ENCODE assay signal across 37 cellular contexts in the genomic region with DNA sequence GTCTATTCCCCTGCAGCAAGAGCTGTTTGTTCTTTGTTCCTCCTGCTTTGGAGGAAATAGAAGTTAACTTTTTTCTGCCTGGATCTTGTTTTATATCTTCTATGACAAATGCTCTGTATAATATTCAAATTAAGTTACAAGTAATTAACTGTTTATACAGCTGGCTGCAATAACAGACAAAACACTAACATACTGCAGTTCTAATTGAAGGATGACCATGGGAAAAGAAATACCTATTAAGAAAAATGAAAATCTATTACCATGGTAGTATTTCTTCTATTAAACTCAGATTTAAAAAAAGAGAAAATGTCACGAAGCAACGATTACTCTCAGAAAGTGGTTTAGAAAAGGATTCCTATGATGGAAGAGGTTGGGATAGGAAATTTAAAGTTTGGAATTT.
"Had no signal": no experiment of that assay in that cellular context is flagged by ENCODE, and none has a peak within 500 bp of the region (broad histone marks: within the 10 kb centered on the region; RNA-seq: fewer than 3 reads in every experiment).

No MANE protein-coding gene starts in this region.

- H3K9me3 Mint-ChIP-seq: activated CD4-positive, alpha-beta memory T cell treated with anti-CD3 and anti-CD28 coated beads, Interleukin-2, amount 10 ng/mL, durations not matched to agents 7 days and 5 days; activated naive CD4-positive, alpha-beta T cell treated with anti-CD3 and anti-CD28 coated beads, Interleukin-2, amount 10 ng/mL, durations not matched to agents 7 days and 5 days; activated naive CD4-positive, alpha-beta T cell treated with anti-CD3 and anti-CD28 coated beads, Interleukin-2, amount 50 U/mL, for 24 hours; activated naive CD8-positive, alpha-beta T cell treated with anti-CD3 and anti-CD28 coated beads, Interleukin-2, amount 50 U/mL, for 24 hours; activated T-cell treated with anti-CD3 and anti-CD28 coated beads, Interleukin-2, amount 50 U/mL, for 24 hours; activated T-helper 2 cell treated with anti-CD3 and anti-CD28 coated beads, Interferon-gamma antibody, Interleukin-2, Interleukin-4, amounts not matched to agents 10 μg/mL and 5 μg/mL and 100 μg/mL, durations not matched to agents 14 hours and 24 hours and 36 hours; brain; central memory CD8-positive, alpha-beta T cell; T-helper 1 cell treated with Interleukin-12 subunit alpha and Interleukin-12 subunit beta and Interleukin-4 antibody, amounts not matched to agents 30 μg/mL and 1 μg/mL, for 36 hours; T-helper 2 cell treated with Interferon-gamma antibody and Interleukin-4, amounts not matched to agents 5 μg/mL and 100 μg/mL, for 36 hours; WTC11 had no signal

- H3K27ac ChIP-seq: ascending aorta, cardiac muscle cell, WERI-Rb-1 had no signal

- H3K27me3 ChIP-seq: ascending aorta, cardiac muscle cell had no signal

- H3K4me3 ChIP-seq: ascending aorta, cardiac muscle cell had no signal

- ATAC-seq: activated CD4-positive, alpha-beta T cell treated with anti-CD3 and anti-CD28 coated beads for 36 hours; activated CD4-positive, CD25-positive, alpha-beta regulatory T cell treated with anti-CD3 and anti-CD28 coated beads, Interleukin-2, amount 50 U/mL, for 24 hours; activated CD8-positive, alpha-beta memory T cell treated with anti-CD3 and anti-CD28 coated beads, Interleukin-2, amount 10 ng/mL, durations not matched to agents 7 days and 5 days; activated CD8-positive, alpha-beta T cell treated with anti-CD3 and anti-CD28 coated beads, Interleukin-2, amount 10 ng/mL, durations not matched to agents 7 days and 5 days; activated naive CD8-positive, alpha-beta T cell treated with anti-CD3 and anti-CD28 coated beads, Interleukin-2, amount 50 U/mL, for 24 hours; WTC11 had no signal

- H3K4me1 Mint-ChIP-seq: activated CD4-positive, alpha-beta memory T cell treated with anti-CD3 and anti-CD28 coated beads, Interleukin-2, amount 10 ng/mL, durations not matched to agents 7 days and 5 days; activated CD4-positive, alpha-beta T cell treated with anti-CD3 and anti-CD28 coated beads for 36 hours; activated CD4-positive, alpha-beta T cell treated with anti-CD3 and anti-CD28 coated beads, Interleukin-2, amount 10 ng/mL, durations not matched to agents 7 days and 5 days; activated CD8-positive, alpha-beta memory T cell treated with anti-CD3 and anti-CD28 coated beads, Interleukin-2, amount 10 ng/mL, durations not matched to agents 7 days and 5 days; activated naive CD4-positive, alpha-beta T cell treated with anti-CD3 and anti-CD28 coated beads, Interleukin-2, amount 10 ng/mL, durations not matched to agents 7 days and 5 days; activated naive CD8-positive, alpha-beta T cell treated with anti-CD3 and anti-CD28 coated beads, Interleukin-2, amount 50 U/mL, for 24 hours; central memory CD8-positive, alpha-beta T cell had no signal

- H3K36me3 ChIP-seq: cardiac muscle cell had no signal

- H3K27ac Mint-ChIP-seq: activated CD4-positive, alpha-beta memory T cell treated with anti-CD3 and anti-CD28 coated beads, Interleukin-2, amount 10 ng/mL, durations not matched to agents 7 days and 5 days; activated CD4-positive, alpha-beta T cell treated with anti-CD3 and anti-CD28 coated beads for 36 hours; activated CD4-positive, alpha-beta T cell treated with anti-CD3 and anti-CD28 coated beads, Interleukin-2, amount 10 ng/mL, durations not matched to agents 7 days and 5 days; activated CD8-positive, alpha-beta memory T cell treated with anti-CD3 and anti-CD28 coated beads, Interleukin-2, amount 10 ng/mL, durations not matched to agents 7 days and 5 days; activated CD8-positive, alpha-beta T cell treated with anti-CD3 and anti-CD28 coated beads, Interleukin-2, amount 10 ng/mL, durations not matched to agents 7 days and 5 days; activated naive CD4-positive, alpha-beta T cell treated with anti-CD3 and anti-CD28 coated beads, Interleukin-2, amount 10 ng/mL, durations not matched to agents 7 days and 5 days; activated naive CD4-positive, alpha-beta T cell treated with anti-CD3 and anti-CD28 coated beads, Interleukin-2, amount 50 U/mL, for 24 hours; activated naive CD8-positive, alpha-beta T cell; activated naive CD8-positive, alpha-beta T cell treated with anti-CD3 and anti-CD28 coated beads, Interleukin-2, amount 10 ng/mL, durations not matched to agents 7 days and 5 days; activated naive CD8-positive, alpha-beta T cell treated with anti-CD3 and anti-CD28 coated beads, Interleukin-2, amount 50 U/mL, for 24 hours; activated T-cell treated with anti-CD3 and anti-CD28 coated beads, Interleukin-2, amount 50 U/mL, for 24 hours; activated T-helper 2 cell treated with anti-CD3 and anti-CD28 coated beads, Interferon-gamma antibody, Interleukin-2, Interleukin-4, amounts not matched to agents 10 μg/mL and 5 μg/mL and 100 μg/mL, durations not matched to agents 14 hours and 24 hours and 36 hours; T-helper 1 cell treated with Interleukin-12 subunit alpha and Interleukin-12 subunit beta and Interleukin-4 antibody, amounts not matched to agents 30 μg/mL and 1 μg/mL, for 36 hours; T-helper 2 cell treated with Interferon-gamma antibody and Interleukin-4, amounts not matched to agents 5 μg/mL and 100 μg/mL, for 36 hours had no signal

- H3K9me3 ChIP-seq: ascending aorta had no signal

- H3K4me1 ChIP-seq: ascending aorta had no signal

- H3K4me3 Mint-ChIP-seq: activated CD4-positive, alpha-beta memory T cell treated with anti-CD3 and anti-CD28 coated beads, Interleukin-2, amount 10 ng/mL, durations not matched to agents 7 days and 5 days; activated CD4-positive, alpha-beta T cell treated with anti-CD3 and anti-CD28 coated beads for 36 hours; activated CD4-positive, alpha-beta T cell treated with anti-CD3 and anti-CD28 coated beads, Interleukin-2, amount 10 ng/mL, durations not matched to agents 7 days and 5 days; activated CD8-positive, alpha-beta memory T cell treated with anti-CD3 and anti-CD28 coated beads, Interleukin-2, amount 10 ng/mL, durations not matched to agents 7 days and 5 days; activated CD8-positive, alpha-beta T cell treated with anti-CD3 and anti-CD28 coated beads, Interleukin-2, amount 10 ng/mL, durations not matched to agents 7 days and 5 days; activated naive CD4-positive, alpha-beta T cell treated with anti-CD3 and anti-CD28 coated beads, Interleukin-2, amount 10 ng/mL, durations not matched to agents 7 days and 5 days; activated naive CD4-positive, alpha-beta T cell treated with anti-CD3 and anti-CD28 coated beads, Interleukin-2, amount 50 U/mL, for 24 hours; activated naive CD8-positive, alpha-beta T cell; activated naive CD8-positive, alpha-beta T cell treated with anti-CD3 and anti-CD28 coated beads, Interleukin-2, amount 10 ng/mL, durations not matched to agents 7 days and 5 days; activated naive CD8-positive, alpha-beta T cell treated with anti-CD3 and anti-CD28 coated beads, Interleukin-2, amount 50 U/mL, for 24 hours; activated T-cell treated with anti-CD3 and anti-CD28 coated beads, Interleukin-2, amount 50 U/mL, for 24 hours; central memory CD8-positive, alpha-beta T cell; T-helper 1 cell treated with Interleukin-12 subunit alpha and Interleukin-12 subunit beta and Interleukin-4 antibody, amounts not matched to agents 30 μg/mL and 1 μg/mL, for 36 hours; T-helper 2 cell treated with Interferon-gamma antibody and Interleukin-4, amounts not matched to agents 5 μg/mL and 100 μg/mL, for 36 hours; WTC11 had no signal

- H3K27me3 Mint-ChIP-seq: activated CD4-positive, alpha-beta memory T cell treated with anti-CD3 and anti-CD28 coated beads, Interleukin-2, amount 10 ng/mL, durations not matched to agents 7 days and 5 days; activated CD4-positive, alpha-beta T cell treated with anti-CD3 and anti-CD28 coated beads for 36 hours; activated CD4-positive, alpha-beta T cell treated with anti-CD3 and anti-CD28 coated beads, Interleukin-2, amount 10 ng/mL, durations not matched to agents 7 days and 5 days; activated CD8-positive, alpha-beta memory T cell treated with anti-CD3 and anti-CD28 coated beads, Interleukin-2, amount 10 ng/mL, durations not matched to agents 7 days and 5 days; activated naive CD4-positive, alpha-beta T cell treated with anti-CD3 and anti-CD28 coated beads, Interleukin-2, amount 10 ng/mL, durations not matched to agents 7 days and 5 days; activated naive CD4-positive, alpha-beta T cell treated with anti-CD3 and anti-CD28 coated beads, Interleukin-2, amount 50 U/mL, for 24 hours; activated naive CD8-positive, alpha-beta T cell; activated naive CD8-positive, alpha-beta T cell treated with anti-CD3 and anti-CD28 coated beads, Interleukin-2, amount 10 ng/mL, durations not matched to agents 7 days and 5 days; activated naive CD8-positive, alpha-beta T cell treated with anti-CD3 and anti-CD28 coated beads, Interleukin-2, amount 50 U/mL, for 24 hours; activated T-cell treated with anti-CD3 and anti-CD28 coated beads, Interleukin-2, amount 50 U/mL, for 24 hours; brain; central memory CD8-positive, alpha-beta T cell had no signal

- DNase-seq: activated CD4-positive, alpha-beta memory T cell treated with anti-CD3 and anti-CD28 coated beads, Interleukin-2, amount 10 ng/mL, durations not matched to agents 7 days and 5 days; activated CD4-positive, alpha-beta T cell treated with anti-CD3 and anti-CD28 coated beads for 1 hour; activated CD4-positive, alpha-beta T cell treated with anti-CD3 and anti-CD28 coated beads for 36 hours; activated CD4-positive, alpha-beta T cell treated with anti-CD3 and anti-CD28 coated beads for 48 hours; activated CD4-positive, alpha-beta T cell treated with anti-CD3 and anti-CD28 coated beads, Interleukin-2, amount 10 ng/mL, durations not matched to agents 7 days and 5 days; activated CD4-positive, alpha-beta T cell treated with anti-CD3 and anti-CD28 coated beads, Interleukin-2, amount 50 U/mL, for 48 hours; activated CD4-positive, CD25-positive, alpha-beta regulatory T cell; activated CD8-positive, alpha-beta memory T cell treated with anti-CD3 and anti-CD28 coated beads for 24 hours; activated CD8-positive, alpha-beta memory T cell treated with anti-CD3 and anti-CD28 coated beads, Interleukin-2, amount 10 ng/mL, durations not matched to agents 7 days and 5 days; activated CD8-positive, alpha-beta memory T cell treated with anti-CD3 and anti-CD28 coated beads, Interleukin-2, amount 50 U/mL, for 48 hours; activated CD8-positive, alpha-beta T cell treated with anti-CD3 and anti-CD28 coated beads, Interleukin-2, amount 10 ng/mL, durations not matched to agents 7 days and 5 days; activated effector memory CD4-positive, alpha-beta T cell treated with Interleukin-2 at 50 U/mL for 16 hours; activated gamma-delta T cell; activated naive CD4-positive, alpha-beta T cell treated with anti-CD3 and anti-CD28 coated beads, Interleukin-2, amount 10 ng/mL, durations not matched to agents 7 days and 5 days; activated naive CD4-positive, alpha-beta T cell treated with Interleukin-2 at 50 U/mL for 16 hours; activated naive CD8-positive, alpha-beta T cell treated with anti-CD3 and anti-CD28 coated beads, Interleukin-2, amount 10 ng/mL, durations not matched to agents 7 days and 5 days; activated naive CD8-positive, alpha-beta T cell treated with anti-CD3 and anti-CD28 coated beads, Interleukin-2, amount 50 U/mL, for 24 hours; activated T-cell treated with anti-CD3 and anti-CD28 coated beads, Interleukin-2, amount 50 U/mL, for 24 hours; amygdala; anterior cingulate cortex; caudate nucleus; cerebellar nuclear complex; T-helper 1 cell; T-helper 2 cell; T-helper 9 cell; WERI-Rb-1 had no signal
